In the genomic region with DNA sequence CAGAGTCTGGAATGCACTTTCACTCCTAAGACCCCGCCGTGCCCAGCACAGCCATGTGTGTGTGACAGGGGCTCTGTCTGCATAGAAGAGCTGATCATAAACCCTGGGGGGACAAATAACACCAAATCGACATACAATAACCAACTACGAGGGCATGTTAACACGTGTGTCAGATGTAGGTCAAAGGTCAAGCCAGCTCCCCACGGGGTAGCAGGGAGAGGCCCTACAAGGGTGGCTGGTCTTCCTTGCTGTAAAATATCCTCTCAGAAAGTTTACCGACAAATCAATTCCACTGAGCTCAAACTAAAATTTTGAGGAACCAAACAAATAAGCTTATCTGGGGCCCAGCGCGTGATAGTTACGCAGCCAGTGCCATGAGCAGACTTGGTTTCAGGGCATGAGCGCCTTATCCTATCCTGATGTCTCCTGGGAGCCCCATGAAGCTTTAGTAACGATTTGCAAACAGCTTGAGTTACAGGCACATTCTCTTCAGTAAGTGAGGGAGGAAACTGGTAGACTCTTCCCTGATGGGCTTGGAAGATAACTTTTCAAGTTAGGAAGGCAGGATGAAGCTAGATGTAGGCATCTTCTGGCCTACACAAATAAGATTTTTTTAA, we compare ENCODE assay signal across 1 cellular context.
TF ChIP-seq lines count a peak whose summit lies in the region.

No MANE protein-coding gene starts in this region.

TF ChIP-seq in K562, 482 proteins besides CTCF, POLR2A, EP300 and RAD21:
- TF ChIP-seq XRCC3 (IDR thresholded peaks at IDR 0.05): no peak
- peak; percentile 63 for TF ChIP-seq NR2C1 (IDR thresholded peaks at IDR 0.05)
- peak; percentile 70 for TF ChIP-seq NR2C1 (tag; IDR thresholded peaks at IDR 0.05)
- no peak for TF ChIP-seq HEY1 (CRISPR knock-in tag; IDR thresholded peaks at IDR 0.05; ENCODE audit: borderline replicate concordance)
- TF ChIP-seq JUND (IDR thresholded peaks at IDR 0.05; ENCODE audit: borderline replicate concordance, low read depth, low read length): no peak
- no peak for TF ChIP-seq JUND (tag; IDR thresholded peaks at IDR 0.05; ENCODE audit: borderline replicate concordance, low read depth, low read length)
TF ChIP-seq in K562: peak in this region for 1.
